1 cellular context compared by ENCODE assay signal in the genomic region with DNA sequence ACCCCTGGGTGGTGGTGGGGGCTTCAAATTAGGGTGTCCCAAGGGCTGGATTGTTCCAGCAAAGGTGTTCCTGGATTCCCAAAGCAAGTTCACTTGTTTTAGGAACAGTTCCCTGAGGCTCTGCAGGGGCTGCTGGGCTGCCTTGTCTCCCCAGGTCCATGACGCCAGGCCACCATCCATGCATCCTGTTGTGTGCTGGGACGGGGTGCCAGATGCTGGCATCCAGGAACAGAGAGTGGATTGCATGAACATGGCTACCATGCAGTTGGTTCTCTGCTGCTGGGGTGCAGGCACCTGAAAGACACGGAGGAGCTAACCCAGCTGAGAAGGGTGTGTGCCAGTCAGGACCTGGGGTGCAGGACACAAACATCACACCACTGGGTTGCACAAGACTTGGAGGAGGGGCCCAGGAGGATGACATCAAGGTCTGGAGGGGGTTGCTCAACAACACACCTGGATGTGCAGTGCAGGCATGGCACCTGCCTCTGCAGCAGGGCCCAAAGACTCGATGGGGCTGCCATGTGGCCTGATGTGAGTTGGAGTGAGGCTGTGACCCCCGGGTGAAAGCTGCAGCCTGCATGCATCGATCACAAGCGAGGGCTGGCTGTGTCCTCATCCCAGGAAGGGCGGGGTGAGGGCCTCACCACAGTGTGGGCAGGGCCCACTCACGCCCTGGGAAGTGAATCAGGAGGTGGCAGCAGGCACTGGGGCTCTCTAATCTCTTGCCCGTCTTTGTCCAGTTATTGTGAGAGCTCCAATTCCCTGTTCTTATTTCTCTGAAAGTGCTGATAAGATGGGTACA.
TF ChIP-seq lines count a peak whose summit lies in the region.

No MANE protein-coding gene starts in this region.

TF ChIP-seq in IMR-90, 13 proteins besides CTCF, POLR2A, EP300 and RAD21:
- no peak for TF ChIP-seq MAFK (IDR thresholded peaks at IDR 0.05; ENCODE audit: low read depth, low read length)
- TF ChIP-seq, protein P1, sequence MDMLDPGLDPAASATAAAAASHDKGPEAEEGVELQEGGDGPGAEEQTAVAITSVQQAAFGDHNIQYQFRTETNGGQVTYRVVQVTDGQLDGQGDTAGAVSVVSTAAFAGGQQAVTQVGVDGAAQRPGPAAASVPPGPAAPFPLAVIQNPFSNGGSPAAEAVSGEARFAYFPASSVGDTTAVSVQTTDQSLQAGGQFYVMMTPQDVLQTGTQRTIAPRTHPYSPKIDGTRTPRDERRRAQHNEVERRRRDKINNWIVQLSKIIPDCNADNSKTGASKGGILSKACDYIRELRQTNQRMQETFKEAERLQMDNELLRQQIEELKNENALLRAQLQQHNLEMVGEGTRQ (IDR thresholded peaks at IDR 0.05; ENCODE audit: low read depth, low read length), result no peak
- TF ChIP-seq RFX5 (IDR thresholded peaks at IDR 0.05; ENCODE audit: low read depth, low read length), result no peak
- TF ChIP-seq MXI1 (IDR thresholded peaks at IDR 0.05; ENCODE audit: borderline replicate concordance, low read depth, low read length), result no peak
- TF ChIP-seq, protein P2, sequence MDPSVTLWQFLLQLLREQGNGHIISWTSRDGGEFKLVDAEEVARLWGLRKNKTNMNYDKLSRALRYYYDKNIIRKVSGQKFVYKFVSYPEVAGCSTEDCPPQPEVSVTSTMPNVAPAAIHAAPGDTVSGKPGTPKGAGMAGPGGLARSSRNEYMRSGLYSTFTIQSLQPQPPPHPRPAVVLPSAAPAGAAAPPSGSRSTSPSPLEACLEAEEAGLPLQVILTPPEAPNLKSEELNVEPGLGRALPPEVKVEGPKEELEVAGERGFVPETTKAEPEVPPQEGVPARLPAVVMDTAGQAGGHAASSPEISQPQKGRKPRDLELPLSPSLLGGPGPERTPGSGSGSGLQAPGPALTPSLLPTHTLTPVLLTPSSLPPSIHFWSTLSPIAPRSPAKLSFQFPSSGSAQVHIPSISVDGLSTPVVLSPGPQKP (IDR thresholded peaks at IDR 0.05; ENCODE audit: borderline replicate concordance, low read depth, low read length), result no peak
- no peak for TF ChIP-seq FOS (IDR thresholded peaks at IDR 0.05; ENCODE audit: low read depth, low read length)
- TF ChIP-seq CEBPB (IDR thresholded peaks at IDR 0.05; ENCODE audit: low read depth, low read length), result no peak
- no peak for TF ChIP-seq NFE2L2 (IDR thresholded peaks at IDR 0.05; ENCODE audit: low read depth, low read length)
TF ChIP-seq in IMR-90: peak in this region for 0.
